In genomic region chr6:116971959-116972358, GRCh38 we compare ENCODE assay signal across 8 cellular contexts.
A peak's percentile ranks its signal among the peaks of the same experiment; 100 is the strongest.
DNase-seq lines count a peak whose midpoint lies in the region; ATAC-seq, FAIRE-seq and TF ChIP-seq lines count a peak whose summit lies in the region.

No MANE protein-coding gene starts in this region.

- FAIRE-seq in bronchial epithelial cell (lab: Jason Lieb, UNC) = no peak

- peak; percentile 61 for TF ChIP-seq CTCF in bronchial epithelial cell (IDR thresholded peaks at IDR 0.05; ENCODE audit: insufficient read depth, low read length, severe bottlenecking)

- peak; percentile 80 for ATAC-seq in GM18907 (IDR thresholded peaks at IDR 0.05; ENCODE audit: unreplicated experiment)
- ATAC-seq in HG03342 (IDR thresholded peaks at IDR 0.05; ENCODE audit: unreplicated experiment) = peak; percentile 74
- ATAC-seq in HG02588 (IDR thresholded peaks at IDR 0.05; ENCODE audit: unreplicated experiment) = no peak

- DNase-seq in DMS114 treated with DMSO at 0.1 percent for 48 hours (lab: John Stamatoyannopoulos, UW; ENCODE audit: unreplicated experiment) (peak; percentile 58), NCI-H460 (ENCODE audit: extremely low read depth, low read depth) (peak; percentile 44), bronchial epithelial cell (ENCODE audit: low read depth) (peak; percentile 56), midbrain (lab: John Stamatoyannopoulos, UW) (peak; percentile 7)
- DNase-seq in activated CD8-positive, alpha-beta memory T cell treated with anti-CD3 and anti-CD28 coated beads for 24 hours = no peak

- H3K27me3 ChIP-seq in bronchial epithelial cell (ENCODE audit: control insufficient read depth, insufficient read depth, low read length) = no peaks in the 10 kb centered on the region

- H3K4me3 ChIP-seq in bronchial epithelial cell (ENCODE audit: low read depth, low read length) = no peak overlapping the region

- H3K36me3 ChIP-seq in bronchial epithelial cell (ENCODE audit: control insufficient read depth, insufficient read depth, low read length) = no peaks in the 10 kb centered on the region
